22 cellular contexts compared by ENCODE assay signal in genomic region chr18:67261931-67262552, GRCh38.
DNase-seq lines count a peak whose midpoint lies in the region; ATAC-seq, FAIRE-seq and TF ChIP-seq lines count a peak whose summit lies in the region.
"Had no signal": no experiment of that assay in that cellular context is flagged by ENCODE, and none has a peak within 500 bp of the region (broad histone marks: within the 10 kb centered on the region; RNA-seq: fewer than 3 reads in every experiment).

No MANE protein-coding gene starts in this region.

- no peak for TF ChIP-seq CTCF in GM12865 (IDR thresholded peaks at IDR 0.05; ENCODE audit: insufficient read depth, low read depth, low read length, missing control alignments)
- no peak for TF ChIP-seq CTCF in keratinocyte (optimal IDR thresholded peaks at IDR 0.05 in 1 of 3, IDR thresholded peaks at IDR 0.05 in 1 of 3, conservative IDR thresholded peaks at IDR 0.05 in 1 of 3; ENCODE audit: extremely low read depth in 1 of 3, insufficient read depth in 2 of 3, low read length in 3 of 3)

- no peak overlapping the region for H3K4me2 ChIP-seq in keratinocyte (ENCODE audit: control insufficient read depth, extremely low read depth, insufficient read depth, low read depth, low read length)

- H3K27me3 Mint-ChIP-seq in effector memory CD8-positive, alpha-beta T cell, result no peaks in the 10 kb centered on the region

- DNase-seq in GM12865 (ENCODE audit: low read depth) (peak; percentile 12), NCI-H2227 treated with DMSO at 0.1 percent for 48 hours (lab: John Stamatoyannopoulos, UW) (peak; percentile 66), keratinocyte (ENCODE audit: low read depth, low spot score) (no peak), NCI-H1092 (lab: John Stamatoyannopoulos, UW) (no peak), NCI-H1436 treated with DMSO at 0.1 percent for 48 hours (lab: John Stamatoyannopoulos, UW) (no peak)
- no peak for DNase-seq in effector memory CD8-positive, alpha-beta T cell
- DNase-seq: activated CD8-positive, alpha-beta memory T cell treated with anti-CD3 and anti-CD28 coated beads, Interleukin-2, amount 50 U/mL, for 4 hours; CD8-positive, alpha-beta T cell; DMS153; effector CD4-positive, alpha-beta T cell; H9; mesendoderm; natural killer cell; NCI-H1417 treated with DMSO at 0.1 percent for 48 hours; NCI-H69; Right ventricle myocardium superior; sigmoid colon had no signal

- no peaks in the 10 kb centered on the region for H3K79me2 ChIP-seq in keratinocyte (ENCODE audit: control insufficient read depth, insufficient read depth, low read length)

- peak; percentile 41 for ATAC-seq in GM19025 (IDR thresholded peaks at IDR 0.05; ENCODE audit: low read depth, unreplicated experiment)
- no peak for ATAC-seq in effector memory CD8-positive, alpha-beta T cell (replicated peaks)
- ATAC-seq: CD8-positive, alpha-beta T cell; natural killer cell had no signal

- no peak overlapping the region for H3K4me3 Mint-ChIP-seq in effector memory CD8-positive, alpha-beta T cell
- H3K4me3 Mint-ChIP-seq: CD8-positive, alpha-beta T cell; H9; natural killer cell had no signal

- FAIRE-seq in keratinocyte (lab: Jason Lieb, UNC), result no peak
- FAIRE-seq: G401.6, TTC549 had no signal

- H4K20me1 ChIP-seq in keratinocyte (ENCODE audit: control insufficient read depth, extremely low read depth, insufficient read depth, low read length), result no peaks in the 10 kb centered on the region

- no peaks in the 10 kb centered on the region for H3K9me3 ChIP-seq in keratinocyte (ENCODE audit: control insufficient read depth, low read depth, low read length)
- H3K9me3 ChIP-seq: ascending aorta, sigmoid colon, thoracic aorta had no signal

- H3K4me1 Mint-ChIP-seq in effector memory CD8-positive, alpha-beta T cell (ENCODE audit: low read depth in 2 of 2), result peaks cover 13 to 26% of the 10 kb centered on the region in 2 donors

- no peaks in the 10 kb centered on the region for H3K9me1 ChIP-seq in keratinocyte (ENCODE audit: control insufficient read depth, extremely low read depth, insufficient read depth, low read length)

- H3K27ac ChIP-seq in keratinocyte (ENCODE audit: control insufficient read depth, insufficient read depth, low read length), result no peak overlapping the region
- H3K27ac ChIP-seq: ascending aorta, sigmoid colon, thoracic aorta had no signal

- no peaks in the 10 kb centered on the region for H3K27me3 ChIP-seq in keratinocyte (ENCODE audit: control insufficient read depth, extremely low read depth, insufficient read depth, low read length)
- H3K27me3 ChIP-seq: ascending aorta, sigmoid colon had no signal

- no peak overlapping the region for H3K27ac Mint-ChIP-seq in effector memory CD8-positive, alpha-beta T cell
- H3K27ac Mint-ChIP-seq: CD8-positive, alpha-beta T cell; natural killer cell had no signal

- H3K9me3 Mint-ChIP-seq in effector memory CD8-positive, alpha-beta T cell, result no peaks in the 10 kb centered on the region
- H3K9me3 Mint-ChIP-seq: CD8-positive, alpha-beta T cell; H9 had no signal

- H3K4me3 ChIP-seq in GM12865 (ENCODE audit: low read depth, low read length) (no peak overlapping the region), keratinocyte (ENCODE audit: control insufficient read depth in 2 of 3, extremely low read depth in 1 of 3, insufficient read depth in 2 of 3, low read depth in 1 of 3, low read length in 3 of 3) (no peak overlapping the region)
- H3K4me3 ChIP-seq: ascending aorta, sigmoid colon, thoracic aorta had no signal

- no peaks in the 10 kb centered on the region for H3K36me3 ChIP-seq in keratinocyte (ENCODE audit: control insufficient read depth in 2 of 2, extremely low read depth in 1 of 2, insufficient read depth in 2 of 2, low read length in 2 of 2)
- H3K36me3 ChIP-seq: ascending aorta, sigmoid colon, thoracic aorta had no signal

- peak overlapping the region; percentile 34 for H2AFZ ChIP-seq in keratinocyte (ENCODE audit: control insufficient read depth, low read length)

- dilution Hi-C loops in keratinocyte (cut with MboI; ENCODE audit: extremely low pct_ligation_motif_present, low sequenced_read_pairs), result no loop called here

- H3K4me1 ChIP-seq in keratinocyte (ENCODE audit: control insufficient read depth, extremely low read depth, insufficient read depth, low read length), result peaks cover 7% of the 10 kb centered on the region
- H3K4me1 ChIP-seq: sigmoid colon had no signal

- no peaks in the 10 kb centered on the region for H3K36me3 Mint-ChIP-seq in effector memory CD8-positive, alpha-beta T cell (ENCODE audit: insufficient read depth)
- H3K36me3 Mint-ChIP-seq: CD8-positive, alpha-beta T cell; natural killer cell had no signal

- H3K9ac ChIP-seq in keratinocyte (ENCODE audit: control insufficient read depth, extremely low read depth, insufficient read depth, low read length), result no peak overlapping the region

Comparison
In these comparisons a context has a peak if more than half of its experiments do, and no peak if none do; other contexts are left out.
1. DNase-seq: peak in GM12865 (single experiment) and NCI-H2227 treated with DMSO at 0.1 percent for 48 hours (single experiment); none in keratinocyte (single experiment), NCI-H1092 (single experiment), NCI-H1436 treated with DMSO at 0.1 percent for 48 hours (single experiment) and effector memory CD8-positive, alpha-beta T cell (0 of 3).